9 cellular contexts compared by ENCODE assay signal in genomic region chr6:32413427-32414047, GRCh38. TPM values are rescaled to one million over a fixed set of nuclear protein-coding genes. Genes with fewer than 3 reads are reported as not detected.
DNase-seq lines count a peak whose midpoint lies in the region; ATAC-seq and TF ChIP-seq lines count a peak whose summit lies in the region.
"Had no signal": no experiment of that assay in that cellular context is flagged by ENCODE, and none has a peak within 500 bp of the region (broad histone marks: within the 10 kb centered on the region; RNA-seq: fewer than 3 reads in every experiment).

No MANE protein-coding gene starts in this region.

- intact Hi-C loops in CD8-positive, alpha-beta T cell (cut with DNase I, micrococcal nuclease): loop anchor here (1.0 to 2.0 kb wide), 6 partner anchors 279 to 455 kb away; no protein-coding TSS in a partner anchor

- H3K4me1 ChIP-seq in CD8-positive, alpha-beta T cell (ENCODE audit: insufficient read depth, low read length): peaks cover 4% of the 10 kb centered on the region
- H3K4me1 ChIP-seq in effector memory CD4-positive, alpha-beta T cell (ENCODE audit: control insufficient read depth, insufficient read depth, low read length, poor library complexity, severe bottlenecking): peaks cover 10% of the 10 kb centered on the region

- DNase-seq in CD8-positive, alpha-beta T cell: peak; percentile 74 to 91 (median 81)
- DNase-seq in NCI-H82 treated with DMSO at 0.1 percent for 48 hours (lab: John Stamatoyannopoulos, UW; ENCODE audit: unreplicated experiment): peak; percentile 52
- peak; percentile 69 to 83 for DNase-seq in activated CD8-positive, alpha-beta memory T cell treated with anti-CD3 and anti-CD28 coated beads for 1 hour (ENCODE audit: extremely low read depth in 1 of 2, low read depth in 1 of 2)
- peak; percentile 64 to 74 (median 66) for DNase-seq in effector memory CD4-positive, alpha-beta T cell
- peak; percentile 88 to 93 for DNase-seq in memory B cell (ENCODE audit: low spot score in 2 of 2)
- peak; percentile 79 for DNase-seq in stimulated activated CD8-positive, alpha-beta memory T cell treated with anti-CD3 and anti-CD28 coated beads, Interleukin-15, amount 100 ng/mL, for 24 hours (ENCODE audit: low read depth)

- no peaks in the 10 kb centered on the region for H3K27me3 ChIP-seq in CD8-positive, alpha-beta T cell (ENCODE audit: insufficient read depth, low read length)
- no peaks in the 10 kb centered on the region for H3K27me3 ChIP-seq in effector memory CD4-positive, alpha-beta T cell (replicated peaks; ENCODE audit: control insufficient read depth, insufficient read depth, low read length, poor library complexity, severe bottlenecking)

- H3K4me3 ChIP-seq in CD8-positive, alpha-beta T cell (ENCODE audit: low read depth, low read length): no peak overlapping the region
- H3K4me3 ChIP-seq in effector memory CD4-positive, alpha-beta T cell (ENCODE audit: insufficient read depth, low read depth, low read length, poor library complexity, severe bottlenecking): no peak overlapping the region

- no peaks in the 10 kb centered on the region for H3K36me3 Mint-ChIP-seq in CD8-positive, alpha-beta T cell
- H3K36me3 Mint-ChIP-seq in memory B cell: no peaks in the 10 kb centered on the region
- H3K36me3 Mint-ChIP-seq: IgD-negative memory B cell had no signal

- H3K4me1 Mint-ChIP-seq in CD8-positive, alpha-beta T cell (ENCODE audit: low read depth): peaks cover 9% of the 10 kb centered on the region
- peaks cover 11% of the 10 kb centered on the region for H3K4me1 Mint-ChIP-seq in memory B cell

- POLR2A ChIA-PET in CD8-positive, alpha-beta T cell (lab: Charles Lee): interaction anchor here (1.1 kb wide), 1 partner anchor 386 kb away, joined by 3 read pairs; no protein-coding TSS in a partner anchor

- CTCF ChIA-PET in CD8-positive, alpha-beta T cell (lab: Charles Lee): interaction anchor here (0.6 to 9.2 kb wide), 58 partner anchors 8 to 571 kb away, joined by 3 to 150 read pairs (median 4); partner anchors contain the start of genes HLA-DQA2, HLA-DQB2, HLA-DRA and TAP2

- ATAC-seq in CD8-positive, alpha-beta T cell: peak; percentile 81
- ATAC-seq in HG02798 (IDR thresholded peaks at IDR 0.05; ENCODE audit: poor library complexity, unreplicated experiment): peak; percentile 70
- peak; percentile 94 for ATAC-seq in memory B cell (ENCODE audit: low read depth)
- ATAC-seq in HG03139 (IDR thresholded peaks at IDR 0.05; ENCODE audit: unreplicated experiment): no peak

- H3K27me3 Mint-ChIP-seq in CD8-positive, alpha-beta T cell (ENCODE audit: low read depth): peaks cover 44% of the 10 kb centered on the region
- peaks cover 5% of the 10 kb centered on the region for H3K27me3 Mint-ChIP-seq in memory B cell

- no peak overlapping the region for H3K27ac ChIP-seq in CD8-positive, alpha-beta T cell (ENCODE audit: low read depth, low read length)
- H3K27ac ChIP-seq in effector memory CD4-positive, alpha-beta T cell (ENCODE audit: insufficient read depth, low read length, poor library complexity, severe bottlenecking): no peak overlapping the region

- peak; percentile 86 for TF ChIP-seq CTCF in CD8-positive, alpha-beta T cell (IDR thresholded peaks at IDR 0.05)

- H3K36me3 ChIP-seq in CD8-positive, alpha-beta T cell (ENCODE audit: insufficient read depth, low read length): no peaks in the 10 kb centered on the region
- no peaks in the 10 kb centered on the region for H3K36me3 ChIP-seq in effector memory CD4-positive, alpha-beta T cell (ENCODE audit: control insufficient read depth, insufficient read depth, low read length)

- no peak overlapping the region for H3K4me3 Mint-ChIP-seq in CD8-positive, alpha-beta T cell
- peak overlapping the region; percentile 28 for H3K4me3 Mint-ChIP-seq in memory B cell

- H3K9me3 Mint-ChIP-seq in CD8-positive, alpha-beta T cell: no peaks in the 10 kb centered on the region
- H3K9me3 Mint-ChIP-seq in memory B cell: no peaks in the 10 kb centered on the region
- H3K9me3 Mint-ChIP-seq: IgD-negative memory B cell had no signal

- no peaks in the 10 kb centered on the region for H3K9me3 ChIP-seq in CD8-positive, alpha-beta T cell (ENCODE audit: low read length)
- H3K9me3 ChIP-seq in effector memory CD4-positive, alpha-beta T cell (ENCODE audit: control insufficient read depth, low read length): no peaks in the 10 kb centered on the region

- no peak overlapping the region for H3K27ac Mint-ChIP-seq in CD8-positive, alpha-beta T cell
- H3K27ac Mint-ChIP-seq in memory B cell: peak overlapping the region; percentile 41

RNA-seq across cellular contexts. Expression of gene BTNL2, which starts 6.6 kb away (rescaled TPM):
- not detected for total RNA-seq in CD8-positive, alpha-beta T cell

RNA-seq across cellular contexts. Expression of gene HLA-DRA, which starts 26.1 kb away (rescaled TPM):
- total RNA-seq in CD8-positive, alpha-beta T cell: 10 to 100 TPM; 37.8 to 37.9 TPM

RNA-seq across cellular contexts. Expression of gene TSBP1, which starts 41.8 kb away (rescaled TPM):
- not detected for total RNA-seq in CD8-positive, alpha-beta T cell
